23 cellular contexts compared by ENCODE assay signal in the genomic region with DNA sequence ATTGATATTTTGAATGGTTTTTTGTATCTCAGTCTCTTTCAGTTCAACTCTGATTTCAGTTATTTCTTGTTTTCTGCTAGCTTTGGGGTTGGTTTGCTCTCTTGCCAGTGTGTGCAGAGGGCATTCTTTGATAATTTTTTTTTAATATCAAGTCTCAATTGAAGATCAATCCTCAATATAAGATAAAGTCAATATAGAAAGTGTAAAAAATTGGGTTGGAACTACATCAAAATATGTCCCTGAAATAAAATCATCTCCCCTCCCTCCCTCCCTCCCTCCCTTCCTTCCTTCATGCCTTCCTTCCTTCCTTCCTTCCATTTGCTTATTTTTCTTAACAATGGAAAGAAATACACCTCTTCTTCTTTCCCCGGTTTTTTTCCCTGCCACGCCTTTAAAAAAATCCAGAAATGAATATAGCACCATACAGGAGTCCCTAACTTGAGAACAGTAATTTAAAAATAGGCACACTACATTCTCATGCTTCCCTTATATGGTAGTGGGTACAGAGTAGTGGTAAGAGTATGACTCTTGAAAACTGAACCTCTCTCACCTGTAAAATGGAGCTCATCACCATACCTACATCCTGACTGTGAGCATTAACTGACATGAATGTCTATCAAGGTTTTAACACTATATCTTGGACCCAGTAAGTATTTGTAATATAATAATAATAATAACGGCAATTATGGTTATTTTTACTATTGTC.
"Had no signal": no experiment of that assay in that cellular context is flagged by ENCODE, and none has a peak within 500 bp of the region (broad histone marks: within the 10 kb centered on the region; RNA-seq: fewer than 3 reads in every experiment).

No MANE protein-coding gene starts in this region.

- H3K4me1 ChIP-seq: esophagus muscularis mucosa, heart right ventricle, left lung, neural progenitor cell, parathyroid adenoma, testis, tibial artery had no signal

- H3K4me2 ChIP-seq: neural progenitor cell, smooth muscle cell had no signal

- H3K4me3 ChIP-seq: esophagus muscularis mucosa, heart right ventricle, left lung, neural progenitor cell, smooth muscle cell, testis, tibial artery had no signal

- H3K27ac ChIP-seq: esophagus muscularis mucosa, heart right ventricle, left lung, neural progenitor cell, parathyroid adenoma, testis, tibial artery had no signal

- H2AFZ ChIP-seq: parathyroid adenoma had no signal

- ATAC-seq: heart right ventricle; left cardiac atrium; left lung; naive thymus-derived CD4-positive, alpha-beta T cell; sciatic nerve; stimulated activated naive CD8-positive, alpha-beta T cell treated with anti-CD3 and anti-CD28 coated beads, Interleukin-15, Interleukin-2, amounts not matched to agents 100 U/mL and 50 U/mL, for 24 hours had no signal

- H3K9ac ChIP-seq: neural progenitor cell, parathyroid adenoma had no signal

- DNase-seq: dermis blood vessel endothelial cell; effector memory CD4-positive, alpha-beta T cell; foreskin melanocyte; glutamatergic neuron; heart right ventricle; hippocampal formation; left cardiac atrium; left lung; mesenchymal stem cell; naive thymus-derived CD4-positive, alpha-beta T cell; stimulated activated CD4-positive, alpha-beta T cell treated with anti-CD3 and anti-CD28 coated beads, Interleukin-12 subunit alpha, Interleukin-12 subunit beta, amount 100 ng/mL, for 4 hours; stimulated activated CD4-positive, alpha-beta T cell treated with anti-CD3 and anti-CD28 coated beads, Interleukin-1b, Interleukin-23, amount 100 ng/mL, for 48 hours; stimulated activated CD4-positive, alpha-beta T cell treated with anti-CD3 and anti-CD28 coated beads, Interleukin-4, amount 100 ng/mL, for 1 hour; stimulated activated CD8-positive, alpha-beta memory T cell treated with anti-CD3 and anti-CD28 coated beads, Interleukin-4, amount 100 ng/mL, for 48 hours; stimulated activated naive CD8-positive, alpha-beta T cell treated with anti-CD3 and anti-CD28 coated beads, Interleukin-15, Interleukin-2, amounts not matched to agents 100 U/mL and 50 U/mL, for 24 hours; substantia nigra; testis; tibial artery had no signal

- H3K27me3 ChIP-seq: esophagus muscularis mucosa, heart right ventricle, left lung, testis, tibial artery had no signal

- H3K9me3 ChIP-seq: esophagus muscularis mucosa, testis, tibial artery had no signal

- H3K79me2 ChIP-seq: parathyroid adenoma had no signal

- H3K36me3 ChIP-seq: esophagus muscularis mucosa, heart right ventricle, left lung, neural progenitor cell, tibial artery had no signal
